37 cellular contexts compared by ENCODE assay signal in genomic region chr13:30959678-30960077, GRCh38. TPM values are rescaled to one million over a fixed set of nuclear protein-coding genes. Genes with fewer than 3 reads are reported as not detected.
"Had no signal": no experiment of that assay in that cellular context is flagged by ENCODE, and none has a peak within 500 bp of the region (broad histone marks: within the 10 kb centered on the region; RNA-seq: fewer than 3 reads in every experiment).

No MANE protein-coding gene starts in this region.

- H3K4me3 ChIP-seq: adrenal gland, ascending aorta, body of pancreas, breast epithelium, cardiac muscle cell had no signal

- H3K9me3 ChIP-seq: adrenal gland, ascending aorta, body of pancreas, breast epithelium had no signal

- DNase-seq: activated effector memory CD4-positive, alpha-beta T cell treated with anti-CD3 and anti-CD28 coated beads, Interleukin-2, amount 50 U/mL, for 16 hours; activated effector memory CD4-positive, alpha-beta T cell treated with Interleukin-2 at 50 U/mL for 16 hours; activated gamma-delta T cell; activated gamma-delta T cell treated with Interleukin-2 at 50 U/mL for 16 hours; activated naive CD4-positive, alpha-beta T cell; activated naive CD4-positive, alpha-beta T cell treated with anti-CD3 and anti-CD28 coated beads for 36 hours; activated naive CD4-positive, alpha-beta T cell treated with anti-CD3 and anti-CD28 coated beads, Interleukin-2, amount 10 ng/mL, durations not matched to agents 7 days and 5 days; activated naive CD4-positive, alpha-beta T cell treated with anti-CD3 and anti-CD28 coated beads, Interleukin-2, amount 50 U/mL, for 16 hours; activated naive CD4-positive, alpha-beta T cell treated with Interleukin-2 at 50 U/mL for 16 hours; activated naive CD8-positive, alpha-beta T cell treated with anti-CD3 and anti-CD28 coated beads for 36 hours; activated naive CD8-positive, alpha-beta T cell treated with anti-CD3 and anti-CD28 coated beads, Interleukin-2, amount 10 ng/mL, durations not matched to agents 7 days and 5 days; activated naive CD8-positive, alpha-beta T cell treated with anti-CD3 and anti-CD28 coated beads, Interleukin-2, amount 50 U/mL, for 24 hours; activated T-cell treated with anti-CD3 and anti-CD28 coated beads, Interleukin-2, amount 50 U/mL, for 24 hours; activated T-cell treated with anti-CD3 and anti-CD28 coated beads, Interleukin-2, amount 50 U/mL, for 4 hours; activated T-cell treated with anti-CD3 and anti-CD28 coated beads, Interleukin-2, amount 50 U/mL, for 48 hours; activated T-cell treated with anti-CD3 and anti-CD28 coated beads, Interleukin-2, amount 50 U/mL, for 72 hours; adrenal gland; amniotic stem cell; amygdala; anterior cingulate cortex; aorta; body of pancreas; brain microvascular endothelial cell; caudate nucleus; central memory CD4-positive, alpha-beta T cell; cerebellar nuclear complex had no signal

- FAIRE-seq: astrocyte, bronchial epithelial cell had no signal

- H3K4me1 ChIP-seq: adrenal gland, ascending aorta, body of pancreas, breast epithelium had no signal

- H3K36me3 ChIP-seq: adrenal gland, ascending aorta, brain microvascular endothelial cell, breast epithelium, cardiac muscle cell had no signal

- H3K27me3 ChIP-seq: adrenal gland, ascending aorta, body of pancreas, brain microvascular endothelial cell, breast epithelium, cardiac muscle cell had no signal

- H3K27ac ChIP-seq: adrenal gland, ascending aorta, body of pancreas, brain microvascular endothelial cell, breast epithelium, cardiac muscle cell had no signal

RNA-seq across cellular contexts. Expression of gene TEX26, which starts 27.2 kb away (rescaled TPM):
- total RNA-seq: activated naive CD4-positive, alpha-beta T cell treated with anti-CD3 and anti-CD28 coated beads for 36 hours; activated naive CD4-positive, alpha-beta T cell treated with anti-CD3 and anti-CD28 coated beads, Interleukin-2, amount 50 U/mL, for 72 hours; activated naive CD8-positive, alpha-beta T cell treated with anti-CD3 and anti-CD28 coated beads for 36 hours; activated naive CD8-positive, alpha-beta T cell treated with anti-CD3 and anti-CD28 coated beads, Interleukin-2, amount 10 ng/mL, durations not matched to agents 7 days and 5 days; activated T-cell treated with anti-CD3 and anti-CD28 coated beads, Interleukin-2, amount 50 U/mL, for 4 hours; activated T-cell treated with anti-CD3 and anti-CD28 coated beads, Interleukin-2, amount 50 U/mL, for 72 hours; activated T-helper 1 cell treated with anti-CD3 and anti-CD28 coated beads, Interleukin-12 subunit alpha, Interleukin-12 subunit beta, Interleukin-2, Interleukin-4 antibody, amounts not matched to agents 30 ng/mL and 10 ng/mL and 1 ng/mL, durations not matched to agents 14 hours and 24 hours and 36 hours; activated T-helper 17 cell treated with anti-CD3 and anti-CD28 coated beads, Interleukin-2, amount 50 U/mL, for 72 hours; activated T-helper 2 cell treated with anti-CD3 and anti-CD28 coated beads, Interferon-gamma antibody, Interleukin-2, Interleukin-4, amounts not matched to agents 10 μg/mL and 5 μg/mL and 100 μg/mL, durations not matched to agents 14 hours and 24 hours and 36 hours; ascending aorta; astrocyte; body of pancreas; bronchial epithelial cell; cardiac muscle cell; cardiac septum; chondrocyte had no signal
- polyA plus RNA-seq: aorta, cardiac muscle cell had no signal

RNA-seq across cellular contexts. Expression of gene MEDAG, which starts 53.6 kb away (rescaled TPM):
- total RNA-seq: activated naive CD4-positive, alpha-beta T cell treated with anti-CD3 and anti-CD28 coated beads for 36 hours; activated naive CD4-positive, alpha-beta T cell treated with anti-CD3 and anti-CD28 coated beads, Interleukin-2, amount 50 U/mL, for 72 hours; activated naive CD8-positive, alpha-beta T cell treated with anti-CD3 and anti-CD28 coated beads for 36 hours; activated naive CD8-positive, alpha-beta T cell treated with anti-CD3 and anti-CD28 coated beads, Interleukin-2, amount 10 ng/mL, durations not matched to agents 7 days and 5 days; activated T-cell treated with anti-CD3 and anti-CD28 coated beads, Interleukin-2, amount 50 U/mL, for 4 hours; activated T-helper 1 cell treated with anti-CD3 and anti-CD28 coated beads, Interleukin-12 subunit alpha, Interleukin-12 subunit beta, Interleukin-2, Interleukin-4 antibody, amounts not matched to agents 30 ng/mL and 10 ng/mL and 1 ng/mL, durations not matched to agents 14 hours and 24 hours and 36 hours; activated T-helper 2 cell treated with anti-CD3 and anti-CD28 coated beads, Interferon-gamma antibody, Interleukin-2, Interleukin-4, amounts not matched to agents 10 μg/mL and 5 μg/mL and 100 μg/mL, durations not matched to agents 14 hours and 24 hours and 36 hours had no signal
- polyA plus RNA-seq: cardiac muscle cell had no signal
